ENCODE assay signal across 8 cellular contexts in the genomic region with DNA sequence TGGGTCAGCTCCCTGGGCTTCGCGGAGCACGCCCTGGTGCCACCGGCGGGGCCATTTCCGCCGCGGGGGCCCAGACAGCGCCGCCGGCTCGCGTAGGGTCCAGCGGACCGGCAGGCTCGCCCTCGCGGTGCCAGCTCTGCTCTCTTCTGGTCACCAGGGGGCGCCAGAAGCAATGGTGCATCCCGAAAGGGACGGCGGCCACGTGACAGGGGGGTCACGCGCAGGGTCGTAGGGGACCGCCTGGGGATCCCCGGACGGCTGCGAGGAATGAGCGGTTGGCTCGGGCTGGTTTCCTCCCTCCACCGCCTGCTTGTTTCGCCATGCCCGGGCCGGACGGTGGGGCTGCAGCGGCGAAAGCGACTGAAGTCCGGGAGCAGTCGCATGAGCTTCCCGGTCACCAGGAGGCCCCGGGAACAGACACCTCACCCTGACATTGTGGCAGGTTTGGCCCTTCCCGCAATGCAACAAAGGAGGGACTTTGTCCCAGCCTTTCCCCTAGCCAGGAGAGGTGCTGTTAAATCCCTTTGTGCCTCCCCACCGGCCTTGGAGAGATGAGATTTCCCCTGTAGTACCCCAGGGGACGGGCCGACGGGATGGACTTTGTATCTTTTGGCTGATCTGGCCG. TPM values are rescaled to one million over a fixed set of nuclear protein-coding genes. Genes with fewer than 3 reads are reported as not detected.
A peak's percentile ranks its signal among the peaks of the same experiment; 100 is the strongest.
DNase-seq lines count a peak whose midpoint lies in the region; ATAC-seq and TF ChIP-seq lines count a peak whose summit lies in the region.

No MANE protein-coding gene starts in this region.

- peak; percentile 47 for TF ChIP-seq CTCF in AG10803 (conservative IDR thresholded peaks at IDR 0.05; ENCODE audit: low read length)

- peak; percentile 26 for DNase-seq in AG10803 (ENCODE audit: low read depth)
- DNase-seq in NCI-H1092 treated with DMSO at 0.1 percent for 48 hours (lab: John Stamatoyannopoulos, UW), result peak; percentile 45
- peak; percentile 68 for DNase-seq in activated CD4-positive, CD25-positive, alpha-beta regulatory T cell treated with anti-CD3 and anti-CD28 coated beads, Interleukin-2, amount 50 U/mL, for 72 hours
- peak; percentile 72 for DNase-seq in cerebellum (ENCODE audit: low spot score)
- peak; percentile 8 for DNase-seq in kidney glomerular epithelial cell (lab: John Stamatoyannopoulos, UW)
- DNase-seq in stimulated activated CD4-positive, alpha-beta T cell treated with anti-CD3 and anti-CD28 coated beads, Interleukin-12 subunit alpha, Interleukin-12 subunit beta, amount 100 ng/mL, for 48 hours (ENCODE audit: low read depth in 2 of 3, low spot score in 1 of 3), result peak; percentile 14 to 56 (median 52)
- DNase-seq in AML-193 (lab: John Stamatoyannopoulos, UW), result no peak

- peak; percentile 60 for ATAC-seq in GM19351 (IDR thresholded peaks at IDR 0.05; ENCODE audit: unreplicated experiment)

- H3K4me3 ChIP-seq in AG10803 (ENCODE audit: low read length), result peak overlapping the region; percentile 55

RNA-seq across cellular contexts. Expression of a gene that starts 15.8 kb away (rescaled TPM):
- 41.1 TPM for total RNA-seq in cerebellum

Comparison
In these comparisons a context has a peak if more than half of its experiments do, and no peak if none do; other contexts are left out.
1. DNase-seq: peak in AG10803 (single experiment), NCI-H1092 treated with DMSO at 0.1 percent for 48 hours (single experiment), activated CD4-positive, CD25-positive, alpha-beta regulatory T cell treated with anti-CD3 and anti-CD28 coated beads, Interleukin-2, amount 50 U/mL, for 72 hours (single experiment), cerebellum (single experiment), kidney glomerular epithelial cell (single experiment) and stimulated activated CD4-positive, alpha-beta T cell treated with anti-CD3 and anti-CD28 coated beads, Interleukin-12 subunit alpha, Interleukin-12 subunit beta, amount 100 ng/mL, for 48 hours (3 of 3); none in AML-193 (0 of 2).